Comparison of ENCODE assay signal across 22 cellular contexts in the genomic region with DNA sequence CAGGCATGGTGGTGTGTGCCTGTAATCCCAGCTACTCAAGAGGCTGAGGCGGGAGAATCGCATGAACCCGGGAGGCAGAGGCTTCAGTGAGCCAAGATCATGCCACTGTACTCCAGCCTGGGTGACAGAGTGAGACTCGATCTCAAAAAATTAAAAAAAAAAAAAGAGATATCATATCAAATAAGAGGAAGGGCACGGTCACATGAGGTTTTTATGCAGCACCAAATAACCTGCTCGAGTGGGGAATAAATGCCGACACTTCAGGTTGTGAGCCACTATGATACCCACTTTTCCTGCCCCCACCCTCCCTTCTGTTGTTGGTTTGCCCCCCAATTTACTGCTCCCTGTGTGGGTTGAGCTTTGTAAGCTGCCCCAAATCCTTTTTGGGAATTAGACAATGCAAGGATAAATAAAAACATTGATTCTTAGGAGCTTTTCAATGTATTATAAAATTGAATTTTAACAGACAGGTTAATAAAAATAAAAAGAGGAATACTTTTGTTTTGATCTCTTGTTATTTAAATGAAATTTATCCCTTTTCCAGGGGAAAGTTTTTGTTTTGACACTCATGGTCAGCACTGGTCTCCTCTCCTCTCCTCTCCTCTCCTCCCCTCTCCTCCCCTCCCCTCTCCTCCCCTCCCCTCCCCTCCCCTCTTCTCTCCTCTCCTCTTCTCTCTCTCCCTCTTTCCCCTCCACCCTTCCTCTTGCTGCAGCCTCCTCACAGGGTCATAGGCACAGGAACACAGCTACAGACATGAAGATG. TPM values are rescaled to one million over a fixed set of nuclear protein-coding genes. Genes with fewer than 3 reads are reported as not detected.
DNase-seq lines count a peak whose midpoint lies in the region; ATAC-seq lines count a peak whose summit lies in the region.
"Had no signal": no experiment of that assay in that cellular context is flagged by ENCODE, and none has a peak within 500 bp of the region (broad histone marks: within the 10 kb centered on the region; RNA-seq: fewer than 3 reads in every experiment).

No MANE protein-coding gene starts in this region.

- no peaks in the 10 kb centered on the region for H3K9me3 Mint-ChIP-seq in activated T-cell treated with anti-CD3 and anti-CD28 coated beads, Interleukin-2, amount 50 U/mL, for 24 hours
- H3K9me3 Mint-ChIP-seq in activated T-cell treated with anti-CD3 and anti-CD28 coated beads, Interleukin-2, amount 50 U/mL, for 4 hours: no peaks in the 10 kb centered on the region
- H3K9me3 Mint-ChIP-seq in activated naive CD8-positive, alpha-beta T cell treated with anti-CD3 and anti-CD28 coated beads, Interleukin-2, amount 10 ng/mL, durations not matched to agents 7 days and 5 days: no peaks in the 10 kb centered on the region
- no peaks in the 10 kb centered on the region for H3K9me3 Mint-ChIP-seq in stimulated activated effector memory CD8-positive, alpha-beta T cell treated with anti-CD3 and anti-CD28 coated beads, Interleukin-12 subunit alpha, Interleukin-12 subunit beta, amount 100 ng/mL, for 72 hours
- H3K9me3 Mint-ChIP-seq: CD4-positive, CD25-positive, alpha-beta regulatory T cell had no signal

- POLR2A ChIA-PET in activated naive CD8-positive, alpha-beta T cell treated with anti-CD3 and anti-CD28 coated beads, Interleukin-2, amount 10 ng/mL, durations not matched to agents 7 days and 5 days (lab: Charles Lee): interaction anchor here (0.7 to 2.1 kb wide), 8 partner anchors 8 to 45 kb away, joined by 3 to 11 read pairs (median 4); partner anchors contain the start of gene CD8A

- no peaks in the 10 kb centered on the region for H3K9me3 ChIP-seq in KOPT-K1 (ENCODE audit: insufficient read depth, low read length, poor library complexity, severe bottlenecking)
- H3K9me3 ChIP-seq: BE2C had no signal

- H3K4me1 Mint-ChIP-seq in activated T-cell treated with anti-CD3 and anti-CD28 coated beads, Interleukin-2, amount 50 U/mL, for 24 hours (ENCODE audit: low read depth): peaks cover 62% of the 10 kb centered on the region
- H3K4me1 Mint-ChIP-seq in activated T-cell treated with anti-CD3 and anti-CD28 coated beads, Interleukin-2, amount 50 U/mL, for 4 hours (ENCODE audit: low read depth): peaks cover 12% of the 10 kb centered on the region
- peaks cover 65% of the 10 kb centered on the region for H3K4me1 Mint-ChIP-seq in activated naive CD8-positive, alpha-beta T cell treated with anti-CD3 and anti-CD28 coated beads, Interleukin-2, amount 10 ng/mL, durations not matched to agents 7 days and 5 days
- H3K4me1 Mint-ChIP-seq in stimulated activated effector memory CD8-positive, alpha-beta T cell treated with anti-CD3 and anti-CD28 coated beads, Interleukin-12 subunit alpha, Interleukin-12 subunit beta, amount 100 ng/mL, for 72 hours: peaks cover 36% of the 10 kb centered on the region

- no peaks in the 10 kb centered on the region for H3K36me3 ChIP-seq in KOPT-K1 (ENCODE audit: insufficient read depth, low read length)
- H3K36me3 ChIP-seq: BE2C had no signal

- DNase-seq in activated T-cell treated with anti-CD3 and anti-CD28 coated beads, Interleukin-2, amount 50 U/mL, for 24 hours: no peak
- DNase-seq in activated T-cell treated with anti-CD3 and anti-CD28 coated beads, Interleukin-2, amount 50 U/mL, for 4 hours: no peak
- DNase-seq in activated naive CD8-positive, alpha-beta T cell treated with anti-CD3 and anti-CD28 coated beads, Interleukin-2, amount 10 ng/mL, durations not matched to agents 7 days and 5 days: peak; percentile 27
- no peak for DNase-seq in stimulated activated effector memory CD8-positive, alpha-beta T cell treated with anti-CD3 and anti-CD28 coated beads, Interleukin-12 subunit alpha, Interleukin-12 subunit beta, amount 100 ng/mL, for 72 hours (ENCODE audit: low spot score in 2 of 2)
- no peak for DNase-seq in NCI-H82 (lab: John Stamatoyannopoulos, UW)
- DNase-seq: BE2C; CD4-positive, CD25-positive, alpha-beta regulatory T cell; DMS153; GF-D8; KG1; NCI-H1417 treated with DMSO at 0.1 percent for 48 hours; NCI-H187 treated with DMSO at 0.1 percent for 48 hours; NCI-H226; NCI-H524; PC-3; RPMI8226; SIG-M5 had no signal

- H3K27ac ChIP-seq in KOPT-K1 (ENCODE audit: low read depth, low read length, poor library complexity, severe bottlenecking): peak overlapping the region; percentile 56

- H3K27ac Mint-ChIP-seq in activated T-cell treated with anti-CD3 and anti-CD28 coated beads, Interleukin-2, amount 50 U/mL, for 24 hours: peak overlapping the region; percentile 84
- peak overlapping the region; percentile 92 for H3K27ac Mint-ChIP-seq in activated naive CD8-positive, alpha-beta T cell treated with anti-CD3 and anti-CD28 coated beads, Interleukin-2, amount 10 ng/mL, durations not matched to agents 7 days and 5 days
- H3K27ac Mint-ChIP-seq in stimulated activated effector memory CD8-positive, alpha-beta T cell treated with anti-CD3 and anti-CD28 coated beads, Interleukin-12 subunit alpha, Interleukin-12 subunit beta, amount 100 ng/mL, for 72 hours: peak overlapping the region; percentile 84
- H3K27ac Mint-ChIP-seq: CD4-positive, CD25-positive, alpha-beta regulatory T cell had no signal

- H3K36me3 Mint-ChIP-seq in activated T-cell treated with anti-CD3 and anti-CD28 coated beads, Interleukin-2, amount 50 U/mL, for 24 hours (ENCODE audit: low read depth): no peaks in the 10 kb centered on the region
- H3K36me3 Mint-ChIP-seq in activated T-cell treated with anti-CD3 and anti-CD28 coated beads, Interleukin-2, amount 50 U/mL, for 4 hours (ENCODE audit: insufficient read depth): no peaks in the 10 kb centered on the region
- peaks cover 5% of the 10 kb centered on the region for H3K36me3 Mint-ChIP-seq in activated naive CD8-positive, alpha-beta T cell treated with anti-CD3 and anti-CD28 coated beads, Interleukin-2, amount 10 ng/mL, durations not matched to agents 7 days and 5 days
- peaks cover 6% of the 10 kb centered on the region for H3K36me3 Mint-ChIP-seq in stimulated activated effector memory CD8-positive, alpha-beta T cell treated with anti-CD3 and anti-CD28 coated beads, Interleukin-12 subunit alpha, Interleukin-12 subunit beta, amount 100 ng/mL, for 72 hours
- H3K36me3 Mint-ChIP-seq: CD4-positive, CD25-positive, alpha-beta regulatory T cell had no signal

- peaks cover 5% of the 10 kb centered on the region for H3K27me3 Mint-ChIP-seq in activated T-cell treated with anti-CD3 and anti-CD28 coated beads, Interleukin-2, amount 50 U/mL, for 24 hours
- H3K27me3 Mint-ChIP-seq in activated T-cell treated with anti-CD3 and anti-CD28 coated beads, Interleukin-2, amount 50 U/mL, for 4 hours (ENCODE audit: low read depth): peaks cover 7% of the 10 kb centered on the region
- H3K27me3 Mint-ChIP-seq in activated naive CD8-positive, alpha-beta T cell treated with anti-CD3 and anti-CD28 coated beads, Interleukin-2, amount 10 ng/mL, durations not matched to agents 7 days and 5 days: no peaks in the 10 kb centered on the region

- H3K4me3 Mint-ChIP-seq in activated T-cell treated with anti-CD3 and anti-CD28 coated beads, Interleukin-2, amount 50 U/mL, for 24 hours: peak overlapping the region; percentile 57
- no peak overlapping the region for H3K4me3 Mint-ChIP-seq in activated T-cell treated with anti-CD3 and anti-CD28 coated beads, Interleukin-2, amount 50 U/mL, for 4 hours
- H3K4me3 Mint-ChIP-seq in activated naive CD8-positive, alpha-beta T cell treated with anti-CD3 and anti-CD28 coated beads, Interleukin-2, amount 10 ng/mL, durations not matched to agents 7 days and 5 days: peak overlapping the region; percentile 68
- H3K4me3 Mint-ChIP-seq in stimulated activated effector memory CD8-positive, alpha-beta T cell treated with anti-CD3 and anti-CD28 coated beads, Interleukin-12 subunit alpha, Interleukin-12 subunit beta, amount 100 ng/mL, for 72 hours: peak overlapping the region; percentile 49
- H3K4me3 Mint-ChIP-seq: CD4-positive, CD25-positive, alpha-beta regulatory T cell had no signal

- no peak for ATAC-seq in activated T-cell treated with anti-CD3 and anti-CD28 coated beads, Interleukin-2, amount 50 U/mL, for 4 hours
- ATAC-seq in activated naive CD8-positive, alpha-beta T cell treated with anti-CD3 and anti-CD28 coated beads, Interleukin-2, amount 10 ng/mL, durations not matched to agents 7 days and 5 days (ENCODE audit: low read depth): no peak
- no peak for ATAC-seq in stimulated activated effector memory CD8-positive, alpha-beta T cell treated with anti-CD3 and anti-CD28 coated beads, Interleukin-12 subunit alpha, Interleukin-12 subunit beta, amount 100 ng/mL, for 72 hours
- ATAC-seq in GM21515 (IDR thresholded peaks at IDR 0.05; ENCODE audit: unreplicated experiment) (no peak), GM19395 (IDR thresholded peaks at IDR 0.05; ENCODE audit: unreplicated experiment) (no peak)
- ATAC-seq: PC-3 had no signal

RNA-seq across cellular contexts. Expression of gene CD8B, which starts 29.2 kb away (rescaled TPM):
- total RNA-seq in activated T-cell treated with anti-CD3 and anti-CD28 coated beads, Interleukin-2, amount 50 U/mL, for 4 hours: 10 to 100 TPM; 11.7 to 47.4 (median 38.7) TPM
- 100 to 1,000 TPM; 475 to 483 TPM for total RNA-seq in activated naive CD8-positive, alpha-beta T cell treated with anti-CD3 and anti-CD28 coated beads, Interleukin-2, amount 10 ng/mL, durations not matched to agents 7 days and 5 days
- total RNA-seq: H4, M059J, PC-3 had no signal

RNA-seq across cellular contexts. Expression of gene CD8A, which starts 41.8 kb away (rescaled TPM):
- 100 to 1,000 TPM in 1 of 3 donors, 10 to 100 TPM in 2; 36.9 to 101 (median 78.6) TPM for total RNA-seq in activated T-cell treated with anti-CD3 and anti-CD28 coated beads, Interleukin-2, amount 50 U/mL, for 4 hours
- total RNA-seq in activated naive CD8-positive, alpha-beta T cell treated with anti-CD3 and anti-CD28 coated beads, Interleukin-2, amount 10 ng/mL, durations not matched to agents 7 days and 5 days: 100 to 1,000 TPM; 666 to 683 TPM
- total RNA-seq: CD4-positive, CD25-positive, alpha-beta regulatory T cell; H4; M059J had no signal

Comparison
In these comparisons a context has a peak if more than half of its experiments do, and no peak if none do; other contexts are left out.
1. RNA of gene CD8B, which starts 29.2 kb away (total RNA-seq): 475 to 483 TPM in activated naive CD8-positive, alpha-beta T cell treated with anti-CD3 and anti-CD28 coated beads, Interleukin-2, amount 10 ng/mL, durations not matched to agents 7 days and 5 days; 11.7 to 47.4 TPM in activated T-cell treated with anti-CD3 and anti-CD28 coated beads, Interleukin-2, amount 50 U/mL, for 4 hours; every median in the first group is over 4 times any median in the second.
2. RNA of gene CD8A, which starts 41.8 kb away (total RNA-seq): 666 to 683 TPM in activated naive CD8-positive, alpha-beta T cell treated with anti-CD3 and anti-CD28 coated beads, Interleukin-2, amount 10 ng/mL, durations not matched to agents 7 days and 5 days; 36.9 to 101 TPM in activated T-cell treated with anti-CD3 and anti-CD28 coated beads, Interleukin-2, amount 50 U/mL, for 4 hours; every median in the first group is over 4 times any median in the second.
3. Peak in every context shown above with its lines, with median percentiles within 50 percentile points of each other: H3K27ac Mint-ChIP-seq.